In genomic region chr1:23134055-23134454, GRCh38 we compare ENCODE assay signal across 26 cellular contexts. TPM values are rescaled to one million over a fixed set of nuclear protein-coding genes. Genes with fewer than 3 reads are reported as not detected.
DNase-seq lines count a peak whose midpoint lies in the region; ATAC-seq, FAIRE-seq and TF ChIP-seq lines count a peak whose summit lies in the region.
"Had no signal": no experiment of that assay in that cellular context is flagged by ENCODE, and none has a peak within 500 bp of the region (broad histone marks: within the 10 kb centered on the region; RNA-seq: fewer than 3 reads in every experiment).

No MANE protein-coding gene starts in this region.

- no peak for FAIRE-seq in K562 (lab: Jason Lieb, UNC)
- FAIRE-seq: A204.1, GM12878, GM12892, GM18507 had no signal

- TF ChIP-seq CTCF in HEK293 (tag by site-specific recombination; IDR thresholded peaks at IDR 0.05) = no peak
- no peak for TF ChIP-seq CTCF in RWPE1 (conservative IDR thresholded peaks at IDR 0.05; ENCODE audit: low read depth)
- no peak for TF ChIP-seq CTCF in K562 (IDR thresholded peaks at IDR 0.05 in 2 of 3, conservative IDR thresholded peaks at IDR 0.05 in 1 of 3; ENCODE audit: insufficient read depth in 2 of 3, low read depth in 1 of 3, low read length in 3 of 3)
- no peak for TF ChIP-seq CTCF in foreskin fibroblast (IDR thresholded peaks at IDR 0.05; ENCODE audit: low read depth, low read length)

- H4K20me1 ChIP-seq in K562 (replicated peaks; ENCODE audit: control insufficient read depth, insufficient read depth, low read length) = no peaks in the 10 kb centered on the region

- in situ Hi-C loops in K562 (cut with MboI) = no loop called here

- H3K36me3 ChIP-seq in HEK293 (ENCODE audit: control insufficient read depth in 2 of 2, insufficient read depth in 1 of 2, low read length in 2 of 2) (no peaks in the 10 kb centered on the region), K562 (ENCODE audit: control insufficient read depth, insufficient read depth, low read length) (no peaks in the 10 kb centered on the region; the same call in 2 of the 3 replicates)
- H3K36me3 ChIP-seq: BE2C had no signal

- TF ChIP-seq EP300 in K562 (IDR thresholded peaks at IDR 0.05; ENCODE audit: low read length) = no peak

- no TSS peak for BruUV-seq in K562 (replicated peaks; lab: Mats Ljungman, UMichigan)

- TF ChIP-seq POLR2A in K562 (conservative IDR thresholded peaks at IDR 0.05) = no peak

- no peak for TF ChIP-seq RAD21 in K562 (CRISPR knock-in tag; conservative IDR thresholded peaks at IDR 0.05 in 1 of 2, IDR thresholded peaks at IDR 0.05 in 1 of 2)

- 52% methylated on average over 4 of the region's 4 CpGs for WGBS in K562 (ENCODE audit: insufficient coverage, low coverage, missing lambda C conversion rate)

- POLR2A ChIA-PET in HEK293 (lab: Yijun Ruan, JAX) (no interaction called here), RWPE1 (lab: Yijun Ruan, JAX; ENCODE audit: low non-redundant PET) (no interaction called here), K562 (lab: Yijun Ruan, JAX) (interaction anchor here (0.7 to 4.9 kb wide), 3 partner anchors 14 to 412 kb away, joined by 3 to 21 read pairs (median 3); no protein-coding TSS in a partner anchor)

- CTCF ChIA-PET in HEK293 (lab: Yijun Ruan, JAX) = no interaction called here
- CTCF ChIA-PET in RWPE1 (lab: Yijun Ruan, JAX) = no interaction called here
- CTCF ChIA-PET in K562 (lab: Yijun Ruan, JAX; ENCODE audit: low intra/inter-chr PET ratio) = no interaction called here

- no peak for DNase-seq in RWPE1 (ENCODE audit: low spot score)
- DNase-seq in K562 (ENCODE audit: extremely low read depth in 1 of 4, low spot score in 3 of 4) = no peak
- DNase-seq in HCEC 1CT = no peak
- DNase-seq in foreskin fibroblast = no peak
- DNase-seq: 8988T; ACHN; BE2C; C1 segment of cervical spinal cord; CD4-positive, alpha-beta memory T cell; CD4-positive, CD25-positive, alpha-beta regulatory T cell; CD8-positive, alpha-beta memory T cell; COR-L47; DMS 273 treated with DMSO at 0.1 percent for 48 hours; DMS153; DMS53; DMS79; DND-41; EL; GDM1 had no signal

- no peak overlapping the region for H2AFZ ChIP-seq in K562 (ENCODE audit: low read depth, low read length)

- no peak overlapping the region for H3K9ac ChIP-seq in K562 (ENCODE audit: insufficient read depth in 1 of 2, low read depth in 2 of 2, low read length in 2 of 2)
- H3K9ac ChIP-seq: BLaER1 had no signal

- ATAC-seq in K562 (no peak), HG02840 (IDR thresholded peaks at IDR 0.05; ENCODE audit: low FRiP score, unreplicated experiment) (no peak)
- ATAC-seq: GM12878 had no signal

- no peaks in the 10 kb centered on the region for H3K4me1 ChIP-seq in HEK293 (ENCODE audit: control insufficient read depth, insufficient read depth, low read length)
- no peaks in the 10 kb centered on the region for H3K4me1 ChIP-seq in K562 (replicated peaks in 1 of 2; ENCODE audit: control insufficient read depth in 2 of 2, insufficient read depth in 2 of 2, low read length in 2 of 2)
- H3K4me1 ChIP-seq: BE2C, BLaER1 had no signal

- peaks cover 28% of the 10 kb centered on the region for H3K79me2 ChIP-seq in K562 (ENCODE audit: control insufficient read depth, insufficient read depth, low read length)

- H3K4me2 ChIP-seq in K562 (ENCODE audit: insufficient read depth, low read length) = no peak overlapping the region
- H3K4me2 ChIP-seq: BLaER1 had no signal

- H3K4me3 ChIP-seq in HEK293 (ENCODE audit: low read depth, low read length) (no peak overlapping the region), K562 (no peak overlapping the region), foreskin fibroblast (ENCODE audit: low read depth in 1 of 2, low read length in 2 of 2) (no peak overlapping the region)
- H3K4me3 ChIP-seq: BLaER1, GM12878 had no signal

- intact Hi-C loops in K562 (cut with micrococcal nuclease) = no loop called here

- no peaks in the 10 kb centered on the region for H3K9me3 ChIP-seq in HEK293 (ENCODE audit: control insufficient read depth, insufficient read depth, low read depth, low read length)
- H3K9me3 ChIP-seq in K562 (replicated peaks; ENCODE audit: control insufficient read depth, insufficient read depth, low read depth, low read length) = no peaks in the 10 kb centered on the region
- H3K9me3 ChIP-seq: BE2C, BLaER1 had no signal

- H3K27me3 ChIP-seq in K562 (ENCODE audit: control insufficient read depth in 2 of 2, insufficient read depth in 2 of 2, low read length in 2 of 2) = no peaks in the 10 kb centered on the region
- H3K27me3 ChIP-seq: BE2C, BLaER1 had no signal

- H3K27ac ChIP-seq in HEK293 (ENCODE audit: extremely low read depth, low read depth, low read length) (no peak overlapping the region), RWPE1 (peak overlapping the region; percentile 25), K562 (ENCODE audit: extremely low read depth, low read depth, low read length) (no peak overlapping the region)
- H3K27ac ChIP-seq: BLaER1 had no signal

- H3K9me1 ChIP-seq in K562 (ENCODE audit: control insufficient read depth, insufficient read depth, low read length) = no peaks in the 10 kb centered on the region

TF ChIP-seq in HEK293, 187 proteins besides CTCF, POLR2A, EP300 and RAD21:
- TF ChIP-seq ZNF335 (tag by site-specific recombination; conservative IDR thresholded peaks at IDR 0.05) (no peak), ZNF837 (tag by site-specific recombination; IDR thresholded peaks at IDR 0.05) (no peak), ZNF132 (tag by site-specific recombination; IDR thresholded peaks at IDR 0.05; ENCODE audit: borderline replicate concordance) (no peak), ZNF580 (tag by site-specific recombination; IDR thresholded peaks at IDR 0.05) (no peak), ZNF121 (tag by site-specific recombination; IDR thresholded peaks at IDR 0.05) (peak; percentile 78)

TF ChIP-seq in K562, 482 proteins besides CTCF, POLR2A, EP300 and RAD21:
- no peak for TF ChIP-seq OTX1 (CRISPR knock-in tag; IDR thresholded peaks at IDR 0.05)
- TF ChIP-seq CREB1 (IDR thresholded peaks at IDR 0.05) = no peak
- TF ChIP-seq CREB1 (CRISPR knock-in tag; IDR thresholded peaks at IDR 0.05) = no peak
- peak; percentile 89 for TF ChIP-seq ZNF121 (CRISPR knock-in tag; conservative IDR thresholded peaks at IDR 0.05)

RNA-seq across cellular contexts. Expression of gene LUZP1, which starts 34.6 kb away (rescaled TPM):
- 14.5 and 31.1 TPM in 2 replicates for total RNA-seq in K562 (2011; cell fraction: chromatin; rRNA removed; ENCODE audit: low replicate concordance)
- 11.2 and 11.6 TPM in 2 replicates for total RNA-seq in K562 (2011; cell fraction: nucleolus; rRNA removed)
- 13.5 and 13.8 TPM in 2 replicates for total RNA-seq in K562 (2011; cell fraction: nucleoplasm; rRNA removed)
- total RNA-seq in K562 (2014; rRNA removed) (10.2 and 12.4 TPM in 2 replicates), K562 (2014; rRNA removed; fragmentation: Illumina TruSeq; extraction: Trizol) (12.6 and 14.2 TPM in 2 replicates), K562 (2015; rRNA removed; fragmentation: Illumina TruSeq; extraction: Trizol) (13.8 and 15.3 TPM in 2 replicates), K562 (2021) (16.9 and 19.1 TPM in 2 replicates)
- polyA plus RNA-seq in K562 (2011; rRNA removed) (10.0 and 11.2 TPM in 2 replicates), K562 (2014; fragmentation: Illumina TruSeq; extraction: Trizol) (14.2 and 14.7 TPM in 2 replicates), K562 (2014; fragmentation: Nextera tagmentation; extraction: Ambion mirVana) (10 to 100 TPM in 1 of 2 experiments, 1 to 10 TPM in 1; 6.5 to 11.8 TPM), K562 (2014; rRNA removed) (6.8 and 7.7 TPM in 2 replicates)
- polyA plus RNA-seq in K562 (2011; cell fraction: cytosol; rRNA removed) = 6.0 and 7.6 TPM in 2 replicates
- 14.3 and 16.7 TPM in 2 replicates for polyA plus RNA-seq in K562 (2011; cell fraction: nucleus; rRNA removed)
- 8.4 and 9.6 TPM in 2 replicates for polyA plus RNA-seq in K562 (2012)
- 20.6 and 21.8 TPM in 2 replicates for polyA minus RNA-seq in K562 (2011; rRNA and poly(A)+ RNA removed)
- 11.2 and 12.9 TPM in 2 replicates for polyA minus RNA-seq in K562 (2011; cell fraction: cytosol; rRNA and poly(A)+ RNA removed)
- 9.4 and 17.5 TPM in 2 replicates for polyA minus RNA-seq in K562 (2011; cell fraction: nucleus; rRNA and poly(A)+ RNA removed)

Comparison
In these comparisons a context has a peak if more than half of its experiments do, and no peak if none do; other contexts are left out.
1. Of the 44 proteins assayed by ChIP-seq in both K562 and HEK293: peak only in K562: none; only in HEK293: none; in both: ZNF121; in neither: 43.